Comparison of ENCODE assay signal across 32 cellular contexts in genomic region chr6:42704937-42705374, GRCh38. TPM values are rescaled to one million over a fixed set of nuclear protein-coding genes. Genes with fewer than 3 reads are reported as not detected.
DNase-seq lines count a peak whose midpoint lies in the region; ATAC-seq, FAIRE-seq and TF ChIP-seq lines count a peak whose summit lies in the region.
"Had no signal": no experiment of that assay in that cellular context is flagged by ENCODE, and none has a peak within 500 bp of the region (broad histone marks: within the 10 kb centered on the region; RNA-seq: fewer than 3 reads in every experiment).

No MANE protein-coding gene starts in this region.

- peak overlapping the region; percentile 43 for H2BK12ac ChIP-seq in neuronal stem cell (ENCODE audit: low read length)

- H3K79me1 ChIP-seq in neuronal stem cell (ENCODE audit: low read depth, low read length), result no peaks in the 10 kb centered on the region

- H4K8ac ChIP-seq in neuronal stem cell (ENCODE audit: low read depth, low read length), result no peak overlapping the region

- H3K27ac Mint-ChIP-seq in chondrocyte (ENCODE audit: unreplicated experiment), result no peak overlapping the region
- H3K27ac Mint-ChIP-seq: activated CD8-positive, alpha-beta memory T cell treated with anti-CD3 and anti-CD28 coated beads, Interleukin-2, amount 10 ng/mL, durations not matched to agents 7 days and 5 days; activated T-cell treated with anti-CD3 and anti-CD28 coated beads, Interleukin-2, amount 50 U/mL, for 72 hours; CD4-positive, alpha-beta T cell; T-cell had no signal

- H3K9ac ChIP-seq in HepG2 (ENCODE audit: insufficient read depth, low read depth, low read length) (no peak overlapping the region), neuronal stem cell (ENCODE audit: low read depth, low read length, poor library complexity) (no peak overlapping the region)
- H3K9ac ChIP-seq: GM23248 had no signal

- H3K79me2 ChIP-seq in HepG2 (ENCODE audit: insufficient read depth, low read length), result no peaks in the 10 kb centered on the region

- no peaks in the 10 kb centered on the region for H3K36me3 Mint-ChIP-seq in chondrocyte (ENCODE audit: low read depth)
- H3K36me3 Mint-ChIP-seq: activated CD8-positive, alpha-beta memory T cell treated with anti-CD3 and anti-CD28 coated beads, Interleukin-2, amount 10 ng/mL, durations not matched to agents 7 days and 5 days; T-cell had no signal

- TF ChIP-seq CTCF in HepG2 (CRISPR knock-in tag; IDR thresholded peaks at IDR 0.05) (no peak), right lobe of liver (IDR thresholded peaks at IDR 0.05) (no peak), chondrocyte (IDR thresholded peaks at IDR 0.05) (no peak), lower leg skin (IDR thresholded peaks at IDR 0.05) (no peak)

- POLR2A ChIA-PET in HepG2 (lab: Yijun Ruan, JAX), result interaction anchor here (1.2 to 1.5 kb wide), 4 partner anchors 12 to 77 kb away, joined by 4 to 5 read pairs (median 4); partner anchors contain the start of gene TBCC

- CTCF ChIA-PET in HepG2 (lab: Yijun Ruan, JAX; ENCODE audit: low intra/inter-chr PET ratio, low total read pairs), result no interaction called here

- peak overlapping the region; percentile 88 for H3K4me2 ChIP-seq in HepG2 (ENCODE audit: low read depth, low read length)
- H3K4me2 ChIP-seq in neuronal stem cell (ENCODE audit: insufficient read depth, low read length, poor library complexity, severe bottlenecking), result no peak overlapping the region
- H3K4me2 ChIP-seq: A549, smooth muscle cell had no signal

- peak overlapping the region; percentile 42 for H3K14ac ChIP-seq in neuronal stem cell (ENCODE audit: low read length)

- ATAC-seq in HepG2 (peak; percentile 22), right lobe of liver (no peak)
- ATAC-seq: activated CD8-positive, alpha-beta memory T cell treated with anti-CD3 and anti-CD28 coated beads, Interleukin-2, amount 10 ng/mL, durations not matched to agents 7 days and 5 days; T-cell had no signal

- no peaks in the 10 kb centered on the region for H3K27me3 Mint-ChIP-seq in chondrocyte (ENCODE audit: low read depth)
- H3K27me3 Mint-ChIP-seq: activated CD8-positive, alpha-beta memory T cell treated with anti-CD3 and anti-CD28 coated beads, Interleukin-2, amount 10 ng/mL, durations not matched to agents 7 days and 5 days; CD4-positive, alpha-beta T cell; T-cell had no signal

- H2BK120ac ChIP-seq in neuronal stem cell (ENCODE audit: low read depth, low read length), result no peak overlapping the region

- H2AK5ac ChIP-seq in neuronal stem cell (ENCODE audit: low read depth, low read length), result peak overlapping the region; percentile 56

- intact Hi-C loops in HepG2 (cut with micrococcal nuclease; ENCODE audit: unreplicated experiment), result loop anchor here (1.0 kb wide), 1 partner anchor 36 kb away; no protein-coding TSS in a partner anchor
- intact Hi-C loops in right lobe of liver (cut with DNase I), result no loop called here
- intact Hi-C loops in lower leg skin (cut with DNase I; ENCODE audit: low total_unique reads), result no loop called here

- no peak for TF ChIP-seq RAD21 in HepG2 (CRISPR knock-in tag; IDR thresholded peaks at IDR 0.05)

- FAIRE-seq in HepG2 (lab: Jason Lieb, UNC), result no peak
- FAIRE-seq: A549, GM12892 had no signal

- WGBS in HepG2 (ENCODE audit: low lambda C conversion rate), result 51% methylated on average over 2 of the region's 4 CpGs
- 56% methylated on average over 3 of the region's 4 CpGs for WGBS in right lobe of liver (ENCODE audit: insufficient coverage, low coverage, low lambda C conversion rate, missing lambda C conversion rate)
- no CpG with 5 or more reads among the region's 4 CpGs for WGBS in neuronal stem cell (ENCODE audit: extremely low coverage in 2 of 2, insufficient read length in 2 of 2, insufficient replicate concordance in 1 of 2), 2 donors
- 53 to 67% methylated on average over 4 of the region's 4 CpGs for WGBS in lower leg skin, 2 donors

- H4K91ac ChIP-seq in neuronal stem cell (ENCODE audit: low read depth, low read length, poor library complexity), result no peak overlapping the region

- H3K4me3 Mint-ChIP-seq in chondrocyte (ENCODE audit: unreplicated experiment), result no peak overlapping the region
- H3K4me3 Mint-ChIP-seq: activated CD8-positive, alpha-beta memory T cell treated with anti-CD3 and anti-CD28 coated beads, Interleukin-2, amount 10 ng/mL, durations not matched to agents 7 days and 5 days; activated T-cell treated with anti-CD3 and anti-CD28 coated beads, Interleukin-2, amount 50 U/mL, for 72 hours; CD4-positive, alpha-beta T cell; T-cell had no signal

- no peaks in the 10 kb centered on the region; a peak in 1 of 5 replicates for H3K27me3 ChIP-seq in HepG2 (ENCODE audit: control insufficient read depth in 1 of 2, insufficient read depth in 2 of 2, low read length in 2 of 2)
- H3K27me3 ChIP-seq in right lobe of liver, result no peaks in the 10 kb centered on the region
- peaks cover 0 to 4% (median 0%) of the 10 kb centered on the region in 3 experiments for H3K27me3 ChIP-seq in neuronal stem cell (ENCODE audit: control insufficient read depth in 3 of 3, insufficient read depth in 3 of 3, low read depth in 1 of 3, low read length in 3 of 3)
- H3K27me3 ChIP-seq: brain microvascular endothelial cell, heart left ventricle, tibial nerve had no signal

- H3K27ac ChIP-seq in HepG2 (ENCODE audit: extremely low read length, insufficient read depth, low read length) (no peak overlapping the region), right lobe of liver (no peak overlapping the region), neuronal stem cell (replicated peaks; ENCODE audit: low read length) (no peak overlapping the region)
- H3K27ac ChIP-seq: A549, epithelial cell of prostate, GM23248, tibial nerve had no signal

- TF ChIP-seq POLR2A in HepG2 (IDR thresholded peaks at IDR 0.05; ENCODE audit: insufficient read depth in 1 of 2, low read depth in 2 of 2, low read length in 2 of 2), result no peak
- TF ChIP-seq POLR2A in right lobe of liver (IDR thresholded peaks at IDR 0.05), result no peak
- no peak for TF ChIP-seq POLR2A in lower leg skin (IDR thresholded peaks at IDR 0.05)

- no peaks in the 10 kb centered on the region for H3K4me1 Mint-ChIP-seq in chondrocyte (ENCODE audit: low read depth)
- H3K4me1 Mint-ChIP-seq: T-cell had no signal

- H3K4ac ChIP-seq in neuronal stem cell (ENCODE audit: low read length), result no peak overlapping the region

- H2AFZ ChIP-seq in HepG2 (ENCODE audit: low read length) (no peak overlapping the region), neuronal stem cell (ENCODE audit: low read length) (no peak overlapping the region)
- H2AFZ ChIP-seq: GM23248 had no signal

- peaks cover 13% of the 10 kb centered on the region; the same call in 1 of the 2 replicates for H3K4me1 ChIP-seq in HepG2 (ENCODE audit: insufficient read depth, low read length)
- no peaks in the 10 kb centered on the region for H3K4me1 ChIP-seq in right lobe of liver
- peaks cover under 1 to 7% of the 10 kb centered on the region in 2 donors for H3K4me1 ChIP-seq in neuronal stem cell (ENCODE audit: control insufficient read depth in 2 of 2, insufficient read depth in 1 of 2, low read depth in 1 of 2, low read length in 2 of 2)
- H3K4me1 ChIP-seq: A549, tibial nerve had no signal

- in situ Hi-C loops in HepG2 (cut with HindIII; ENCODE audit: extremely low pct_ligation_motif_present, low pct_unique_long_range_greater_than_20kb), result no loop called here

- H2BK15ac ChIP-seq in neuronal stem cell (ENCODE audit: low read length), result peak overlapping the region; percentile 25

- DNase-seq in HepG2 (ENCODE audit: low spot score) (no peak), right lobe of liver (no peak), chondrocyte (ENCODE audit: low spot score) (peak; percentile 72), neuronal stem cell (ENCODE audit: low spot score) (no peak), anterior cingulate cortex (lab: John Stamatoyannopoulos, UW) (no peak), lower leg skin (ENCODE audit: low spot score in 2 of 2) (no peak), KG1 (lab: John Stamatoyannopoulos, UW) (no peak), NCI-H526 treated with DMSO at 0.1 percent for 48 hours (lab: John Stamatoyannopoulos, UW) (no peak)
- DNase-seq: activated CD4-positive, CD25-positive, alpha-beta regulatory T cell; activated CD8-positive, alpha-beta memory T cell treated with anti-CD3 and anti-CD28 coated beads, Interleukin-2, amount 10 ng/mL, durations not matched to agents 7 days and 5 days; activated naive CD4-positive, alpha-beta T cell treated with Interleukin-2 at 50 U/mL for 16 hours; activated T-cell treated with anti-CD3 and anti-CD28 coated beads, Interleukin-2, amount 50 U/mL, for 72 hours; AML-193; CD4-positive, alpha-beta T cell; effector CD4-positive, alpha-beta T cell; GM23248; heart left ventricle; left cardiac atrium; NCI-H1092 treated with DMSO at 0.1 percent for 48 hours; NCI-H2081 treated with DMSO at 0.1 percent for 48 hours; NCI-H446; NK-92 treated with Interleukin-12 subunit alpha and Interleukin-12 subunit beta, amount 100 ng/mL, for 24 hours; SHP77 treated with DMSO at 0.1 percent for 48 hours; stimulated activated CD4-positive, alpha-beta T cell treated with anti-CD3 and anti-CD28 coated beads, Interleukin-1b, Interleukin-23, amount 100 ng/mL, for 48 hours; T-cell had no signal

- TF ChIP-seq EP300 in HepG2 (IDR thresholded peaks at IDR 0.05; ENCODE audit: low read depth in 2 of 2, low read length in 2 of 2) (no peak), HepG2 (CRISPR knock-in tag; IDR thresholded peaks at IDR 0.05; ENCODE audit: borderline replicate concordance) (no peak)

- H3K36me3 ChIP-seq in HepG2 (replicated peaks in 1 of 2; ENCODE audit: control insufficient read depth in 1 of 2, insufficient read depth in 2 of 2, low read length in 2 of 2), result no peaks in the 10 kb centered on the region
- H3K36me3 ChIP-seq in right lobe of liver, result no peaks in the 10 kb centered on the region
- H3K36me3 ChIP-seq in neuronal stem cell (replicated peaks in 1 of 2; ENCODE audit: control insufficient read depth in 2 of 2, insufficient read depth in 2 of 2, low read length in 2 of 2), result no peaks in the 10 kb centered on the region
- H3K36me3 ChIP-seq: brain microvascular endothelial cell, heart left ventricle, tibial nerve had no signal

- no peaks in the 10 kb centered on the region for H3K9me3 Mint-ChIP-seq in chondrocyte (ENCODE audit: low read depth)
- H3K9me3 Mint-ChIP-seq: activated T-cell treated with anti-CD3 and anti-CD28 coated beads, Interleukin-2, amount 50 U/mL, for 72 hours; CD4-positive, alpha-beta T cell; T-cell had no signal

- peak overlapping the region in 1 of 3 experiments; percentile 70; a peak in 1 of 6 replicates for H3K4me3 ChIP-seq in HepG2 (replicated peaks in 1 of 3; ENCODE audit: insufficient read depth in 1 of 3, low read depth in 2 of 3, low read length in 3 of 3)
- H3K4me3 ChIP-seq in right lobe of liver, result no peak overlapping the region
- H3K4me3 ChIP-seq in neuronal stem cell (ENCODE audit: low read length in 2 of 2), result no peak overlapping the region
- no peak overlapping the region for H3K4me3 ChIP-seq in lower leg skin (ENCODE audit: low read depth, poor library complexity, severe bottlenecking)
- H3K4me3 ChIP-seq: A549, GM23248, smooth muscle cell had no signal

- no peak overlapping the region for H3K18ac ChIP-seq in neuronal stem cell (ENCODE audit: low read length)

- BruUV-seq in HepG2 (replicated peaks; lab: Mats Ljungman, UMichigan), result no TSS peak

- no peaks in the 10 kb centered on the region for H3K9me3 ChIP-seq in HepG2 (ENCODE audit: low read length)
- no peaks in the 10 kb centered on the region for H3K9me3 ChIP-seq in right lobe of liver
- no peaks in the 10 kb centered on the region for H3K9me3 ChIP-seq in neuronal stem cell (replicated peaks in 1 of 2; ENCODE audit: control insufficient read depth in 2 of 2, insufficient read depth in 1 of 2, low read depth in 1 of 2, low read length in 2 of 2)
- H3K9me3 ChIP-seq: A549, heart left ventricle, tibial nerve had no signal

- no peak overlapping the region for H2BK5ac ChIP-seq in neuronal stem cell (ENCODE audit: low read length)

- no peak overlapping the region for H3K23ac ChIP-seq in neuronal stem cell (ENCODE audit: low read depth, low read length, poor library complexity)

- no peaks in the 10 kb centered on the region for H4K20me1 ChIP-seq in HepG2 (ENCODE audit: insufficient read depth, low read length)

RNA-seq across cellular contexts. Expression of gene PRPH2, which starts 17.4 kb away (rescaled TPM):
- total RNA-seq in HepG2 (2016; rRNA removed; fragmentation: Illumina TruSeq; extraction: Trizol), result 0.04 and 0.06 TPM in 2 replicates
- total RNA-seq in HepG2 (2016; cell fraction: cytosol; rRNA removed; fragmentation: Illumina TruSeq; extraction: Trizol; ENCODE audit: low read depth), result 0.10 TPM in 1 of 2 replicates, not detected in the other
- total RNA-seq in HepG2 (2016; cell fraction: insoluble cytoplasmic fraction; rRNA removed; fragmentation: Illumina TruSeq; extraction: Trizol), result 0.04 TPM in 1 of 2 replicates, not detected in the other
- total RNA-seq in HepG2 (2016; cell fraction: membrane; rRNA removed; fragmentation: Illumina TruSeq; extraction: Trizol), result 0.10 TPM in 1 of 2 replicates, not detected in the other
- not detected in 2 replicates for total RNA-seq in HepG2 (2016; cell fraction: nucleus; rRNA removed; fragmentation: Illumina TruSeq; extraction: Trizol)
- 0.03 and 0.05 TPM in 2 replicates for polyA plus RNA-seq in HepG2 (2011; rRNA removed)
- 0.05 TPM in 2 replicates for polyA plus RNA-seq in HepG2 (2011; cell fraction: cytosol; rRNA removed)
- 0.08 TPM in 1 of 2 replicates, not detected in the other for polyA plus RNA-seq in HepG2 (2011; cell fraction: nucleus; rRNA removed)
- not detected in 2 replicates for polyA plus RNA-seq in HepG2 (2012)
- polyA plus RNA-seq in HepG2 (2016; cell fraction: cytosol; fragmentation: Illumina TruSeq; extraction: Trizol; ENCODE audit: low read depth), result not detected in 2 replicates
- polyA plus RNA-seq in HepG2 (2016; cell fraction: insoluble cytoplasmic fraction; fragmentation: Illumina TruSeq; extraction: Trizol; ENCODE audit: low read depth), result not detected in 2 replicates
- polyA plus RNA-seq in HepG2 (2016; cell fraction: membrane; fragmentation: Illumina TruSeq; extraction: Trizol; ENCODE audit: low read depth), result not detected in 2 replicates
- not detected in 2 replicates for polyA plus RNA-seq in HepG2 (2016; cell fraction: nucleus; fragmentation: Illumina TruSeq; extraction: Trizol; ENCODE audit: insufficient read depth, low read depth)
- not detected in 2 replicates for polyA minus RNA-seq in HepG2 (2011; rRNA and poly(A)+ RNA removed; ENCODE audit: low replicate concordance)
- not detected in 2 replicates for polyA minus RNA-seq in HepG2 (2011; cell fraction: cytosol; rRNA and poly(A)+ RNA removed)
- 0.12 TPM in 1 of 2 replicates, not detected in the other for polyA minus RNA-seq in HepG2 (2011; cell fraction: nucleus; rRNA and poly(A)+ RNA removed)
- total RNA-seq in right lobe of liver, result under 1 TPM in 1 of 6 experiments, not detected in 5; 0.16 TPM
- not detected in 3 replicates for total RNA-seq in chondrocyte
- polyA plus RNA-seq in neuronal stem cell (2013, experiment 1 of 2), result 0.10 TPM
- 0.11 TPM for polyA plus RNA-seq in neuronal stem cell (2013, experiment 2 of 2)
- total RNA-seq in lower leg skin, result under 1 TPM in 1 of 4 donors, not detected in 3; 0.16 TPM
- total RNA-seq: M059J, smooth muscle cell had no signal
- polyA plus RNA-seq: A549, smooth muscle cell had no signal

RNA-seq across cellular contexts. Expression of gene TBCC, which starts 40.9 kb away (rescaled TPM):
- 36.1 and 43.2 TPM in 2 replicates for total RNA-seq in HepG2 (2016; rRNA removed; fragmentation: Illumina TruSeq; extraction: Trizol)
- total RNA-seq in HepG2 (2016; cell fraction: cytosol; rRNA removed; fragmentation: Illumina TruSeq; extraction: Trizol; ENCODE audit: low read depth), result 13.4 and 14.0 TPM in 2 replicates
- 37.2 and 41.5 TPM in 2 replicates for total RNA-seq in HepG2 (2016; cell fraction: insoluble cytoplasmic fraction; rRNA removed; fragmentation: Illumina TruSeq; extraction: Trizol)
- total RNA-seq in HepG2 (2016; cell fraction: membrane; rRNA removed; fragmentation: Illumina TruSeq; extraction: Trizol), result 20.4 and 22.9 TPM in 2 replicates
- total RNA-seq in HepG2 (2016; cell fraction: nucleus; rRNA removed; fragmentation: Illumina TruSeq; extraction: Trizol), result 17.5 and 20.0 TPM in 2 replicates
- 14.8 and 18.0 TPM in 2 replicates for polyA plus RNA-seq in HepG2 (2011; rRNA removed)
- 14.9 and 15.6 TPM in 2 replicates for polyA plus RNA-seq in HepG2 (2011; cell fraction: cytosol; rRNA removed)
- polyA plus RNA-seq in HepG2 (2011; cell fraction: nucleus; rRNA removed), result 12.6 and 13.8 TPM in 2 replicates
- 12.0 and 15.3 TPM in 2 replicates for polyA plus RNA-seq in HepG2 (2012)
- 5.2 and 5.5 TPM in 2 replicates for polyA plus RNA-seq in HepG2 (2016; cell fraction: cytosol; fragmentation: Illumina TruSeq; extraction: Trizol; ENCODE audit: low read depth)
- polyA plus RNA-seq in HepG2 (2016; cell fraction: insoluble cytoplasmic fraction; fragmentation: Illumina TruSeq; extraction: Trizol; ENCODE audit: low read depth), result 26.8 and 28.7 TPM in 2 replicates
- polyA plus RNA-seq in HepG2 (2016; cell fraction: membrane; fragmentation: Illumina TruSeq; extraction: Trizol; ENCODE audit: low read depth), result 7.8 and 9.2 TPM in 2 replicates
- polyA plus RNA-seq in HepG2 (2016; cell fraction: nucleus; fragmentation: Illumina TruSeq; extraction: Trizol; ENCODE audit: insufficient read depth, low read depth), result 20.6 and 21.7 TPM in 2 replicates
- polyA minus RNA-seq in HepG2 (2011; rRNA and poly(A)+ RNA removed; ENCODE audit: low replicate concordance), result 10.7 and 14.8 TPM in 2 replicates
- polyA minus RNA-seq in HepG2 (2011; cell fraction: cytosol; rRNA and poly(A)+ RNA removed), result 8.2 and 9.3 TPM in 2 replicates
- polyA minus RNA-seq in HepG2 (2011; cell fraction: nucleus; rRNA and poly(A)+ RNA removed), result 7.6 and 7.7 TPM in 2 replicates
- total RNA-seq in right lobe of liver, result 10 to 100 TPM in 2 of 6 experiments, 1 to 10 TPM in 4; 5.4 to 12.2 (median 6.3) TPM
- 17.5 to 19.3 TPM (median 18.4 TPM) in 3 replicates for total RNA-seq in chondrocyte
- 17.4 TPM for polyA plus RNA-seq in neuronal stem cell (2013, experiment 1 of 2)
- polyA plus RNA-seq in neuronal stem cell (2013, experiment 2 of 2), result 17.3 TPM
- 10 to 100 TPM; 40.3 to 55.5 (median 45.3) TPM for total RNA-seq in lower leg skin
